9 cellular contexts compared by ENCODE assay signal in the genomic region with DNA sequence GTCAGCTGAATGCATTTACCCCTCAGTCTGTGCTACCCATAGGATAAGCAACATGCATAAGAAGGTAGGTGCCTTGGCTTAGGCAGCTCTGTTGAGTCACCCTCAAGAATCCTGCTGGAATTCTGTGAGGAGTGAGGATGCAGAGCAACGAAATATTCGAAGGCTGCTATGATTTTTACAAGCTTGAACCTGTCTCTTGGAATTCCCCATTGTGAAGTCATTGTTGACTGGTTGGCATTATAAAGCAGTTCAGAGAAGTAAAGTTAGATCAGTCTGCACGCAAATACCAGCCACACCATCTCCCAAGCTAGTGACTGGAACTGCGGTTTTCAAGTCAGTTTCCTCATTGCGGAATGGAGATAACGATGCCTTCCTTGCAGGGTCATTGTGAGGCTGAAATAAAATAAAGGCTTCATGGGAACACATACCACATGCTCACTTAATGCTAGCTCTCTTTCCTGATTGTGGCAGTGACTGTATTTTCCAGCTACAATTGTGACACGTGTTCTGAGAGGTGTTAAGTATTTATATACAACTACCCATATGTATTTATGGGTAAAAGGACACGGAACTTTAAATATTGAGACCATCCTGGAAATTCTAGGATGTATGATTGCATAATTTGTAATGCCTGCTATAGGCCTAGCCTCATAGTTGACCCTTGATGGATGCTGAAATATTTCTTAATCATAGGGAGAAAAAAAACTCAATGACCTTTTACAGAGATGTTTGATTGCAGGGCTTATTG.
DNase-seq lines count a peak whose midpoint lies in the region; ATAC-seq and TF ChIP-seq lines count a peak whose summit lies in the region.
"Had no signal": no experiment of that assay in that cellular context is flagged by ENCODE, and none has a peak within 500 bp of the region (broad histone marks: within the 10 kb centered on the region; RNA-seq: fewer than 3 reads in every experiment).

No MANE protein-coding gene starts in this region.

- no peak overlapping the region for H2BK120ac ChIP-seq in H9 (ENCODE audit: low read depth, low read length, poor library complexity, severe bottlenecking)

- H2BK20ac ChIP-seq in H9 (ENCODE audit: low read depth, low read length, poor library complexity, severe bottlenecking): no peak overlapping the region

- intact Hi-C loops in dendritic cell treated with granulocyte-macrophage colony-stimulating factor and Interleukin-4, amounts not matched to agents 40 ng/mL and 50 ng/mL, for 4 days (cut with micrococcal nuclease): loop anchor here (2.0 to 5.0 kb wide), 3 partner anchors 67 to 164 kb away; no protein-coding TSS in a partner anchor

- peak; percentile 32 for ATAC-seq in GM21367 (IDR thresholded peaks at IDR 0.05; ENCODE audit: unreplicated experiment)
- peak; percentile 37 for ATAC-seq in stimulated activated effector memory CD8-positive, alpha-beta T cell treated with anti-CD3 and anti-CD28 coated beads, Interleukin-12 subunit alpha, Interleukin-12 subunit beta, amount 100 ng/mL, for 72 hours
- ATAC-seq: HCT116 had no signal

- H3T11ph ChIP-seq in H9 (ENCODE audit: low read length): no peak overlapping the region

- H4K20me1 ChIP-seq in H9 (ENCODE audit: control insufficient read depth, insufficient read depth, insufficient read length): peaks cover 2% of the 10 kb centered on the region

- H3K79me2 ChIP-seq in H9 (ENCODE audit: insufficient read depth, low read length): 0 out of 2 replicates have a peak, but pooled peaks cover 2% of the 10 kb centered on the region

- H3K27ac Mint-ChIP-seq in dendritic cell treated with granulocyte-macrophage colony-stimulating factor and Interleukin-4, amounts not matched to agents 40 ng/mL and 50 ng/mL, for 4 days: peak overlapping the region; percentile 94
- no peak overlapping the region for H3K27ac Mint-ChIP-seq in stimulated activated effector memory CD8-positive, alpha-beta T cell treated with anti-CD3 and anti-CD28 coated beads, Interleukin-12 subunit alpha, Interleukin-12 subunit beta, amount 100 ng/mL, for 72 hours
- no peak overlapping the region for H3K27ac Mint-ChIP-seq in H9

- H3K36me3 Mint-ChIP-seq in dendritic cell treated with granulocyte-macrophage colony-stimulating factor and Interleukin-4, amounts not matched to agents 40 ng/mL and 50 ng/mL, for 4 days (ENCODE audit: low read depth): peaks cover 57% of the 10 kb centered on the region
- H3K36me3 Mint-ChIP-seq in stimulated activated effector memory CD8-positive, alpha-beta T cell treated with anti-CD3 and anti-CD28 coated beads, Interleukin-12 subunit alpha, Interleukin-12 subunit beta, amount 100 ng/mL, for 72 hours: peaks cover 35% of the 10 kb centered on the region
- H3K36me3 Mint-ChIP-seq in H9 (ENCODE audit: insufficient read depth in 1 of 3, low read depth in 3 of 3): no peaks in the 10 kb centered on the region

- no peak overlapping the region for H2AFZ ChIP-seq in H9 (ENCODE audit: low read length)

- H3K27ac ChIP-seq in H9 (ENCODE audit: insufficient read length, low read depth, low read length): no peak overlapping the region

- no peak overlapping the region for H3K56ac ChIP-seq in H9 (ENCODE audit: insufficient read length, low read depth, low read length)

- H3K14ac ChIP-seq in H9 (ENCODE audit: insufficient read depth, low read length): no peak overlapping the region

- H3K9ac ChIP-seq in H9 (ENCODE audit: extremely low read depth, insufficient read length, low read length): no peak overlapping the region

- H2BK15ac ChIP-seq in H9 (ENCODE audit: low read depth, low read length): no peak overlapping the region

- H2BK5ac ChIP-seq in H9 (ENCODE audit: insufficient read length, low read length): no peak overlapping the region

- no peaks in the 10 kb centered on the region for H3K27me3 ChIP-seq in H9 (ENCODE audit: insufficient read depth, low read length)

- peak overlapping the region; percentile 44 for H3K4me3 Mint-ChIP-seq in dendritic cell treated with granulocyte-macrophage colony-stimulating factor and Interleukin-4, amounts not matched to agents 40 ng/mL and 50 ng/mL, for 4 days
- H3K4me3 Mint-ChIP-seq in stimulated activated effector memory CD8-positive, alpha-beta T cell treated with anti-CD3 and anti-CD28 coated beads, Interleukin-12 subunit alpha, Interleukin-12 subunit beta, amount 100 ng/mL, for 72 hours: no peak overlapping the region
- no peak overlapping the region for H3K4me3 Mint-ChIP-seq in H9

- no peaks in the 10 kb centered on the region for H3K9me3 ChIP-seq in H9 (ENCODE audit: control insufficient read depth, low read depth, low read length)

- H3K23ac ChIP-seq in H9 (ENCODE audit: insufficient read length, low read depth, low read length): no peak overlapping the region

- no peak overlapping the region for H2BK12ac ChIP-seq in H9 (ENCODE audit: insufficient read length, low read depth, low read length)

- H4K5ac ChIP-seq in H9 (ENCODE audit: insufficient read length, low read depth, low read length): no peak overlapping the region

- TF ChIP-seq CTCF in H9 (conservative IDR thresholded peaks at IDR 0.05): no peak

- H3K4ac ChIP-seq in H9 (ENCODE audit: low read depth, low read length): no peak overlapping the region

- H3K9me3 Mint-ChIP-seq in dendritic cell treated with granulocyte-macrophage colony-stimulating factor and Interleukin-4, amounts not matched to agents 40 ng/mL and 50 ng/mL, for 4 days: no peaks in the 10 kb centered on the region
- H3K9me3 Mint-ChIP-seq in stimulated activated effector memory CD8-positive, alpha-beta T cell treated with anti-CD3 and anti-CD28 coated beads, Interleukin-12 subunit alpha, Interleukin-12 subunit beta, amount 100 ng/mL, for 72 hours: no peaks in the 10 kb centered on the region
- no peaks in the 10 kb centered on the region for H3K9me3 Mint-ChIP-seq in H9

- DNase-seq in MV-4-11 (lab: John Stamatoyannopoulos, UW) (peak; percentile 97), H9 (no peak), DMS114 treated with DMSO at 0.1 percent for 48 hours (lab: John Stamatoyannopoulos, UW; ENCODE audit: unreplicated experiment) (no peak), NK-92 (lab: John Stamatoyannopoulos, UW; ENCODE audit: unreplicated experiment) (no peak)
- DNase-seq in stimulated activated effector memory CD8-positive, alpha-beta T cell treated with anti-CD3 and anti-CD28 coated beads, Interleukin-12 subunit alpha, Interleukin-12 subunit beta, amount 100 ng/mL, for 72 hours (ENCODE audit: low spot score in 2 of 2): no peak
- DNase-seq: SW 1271 had no signal

- H3K4me1 Mint-ChIP-seq in dendritic cell treated with granulocyte-macrophage colony-stimulating factor and Interleukin-4, amounts not matched to agents 40 ng/mL and 50 ng/mL, for 4 days (ENCODE audit: low read depth): peaks cover 81% of the 10 kb centered on the region
- peaks cover 44% of the 10 kb centered on the region for H3K4me1 Mint-ChIP-seq in stimulated activated effector memory CD8-positive, alpha-beta T cell treated with anti-CD3 and anti-CD28 coated beads, Interleukin-12 subunit alpha, Interleukin-12 subunit beta, amount 100 ng/mL, for 72 hours
- peaks cover 46 to 50% of the 10 kb centered on the region in 2 experiments for H3K4me1 Mint-ChIP-seq in H9

- WGBS in H9 (ENCODE audit: extremely low coverage, insufficient read length, low lambda C conversion rate): no CpG with 5 or more reads among the region's 8 CpGs

- H2AK5ac ChIP-seq in H9 (ENCODE audit: insufficient read length, low read length): no peak overlapping the region

- no peaks in the 10 kb centered on the region for H3K27me3 Mint-ChIP-seq in dendritic cell treated with granulocyte-macrophage colony-stimulating factor and Interleukin-4, amounts not matched to agents 40 ng/mL and 50 ng/mL, for 4 days
- no peaks in the 10 kb centered on the region for H3K27me3 Mint-ChIP-seq in H9 (ENCODE audit: low read depth)

- no peak overlapping the region for H3K18ac ChIP-seq in H9 (ENCODE audit: insufficient read length, low read depth, low read length)

- H4K8ac ChIP-seq in H9 (replicated peaks; ENCODE audit: insufficient read length, low read depth, low read length): no peak overlapping the region

- no peaks in the 10 kb centered on the region for H3K79me1 ChIP-seq in H9 (ENCODE audit: insufficient read depth, low read depth, low read length, poor library complexity, severe bottlenecking)

- no peaks in the 10 kb centered on the region for H3K23me2 ChIP-seq in H9 (ENCODE audit: insufficient read length, low read depth, low read length, poor library complexity, severe bottlenecking)

- H4K91ac ChIP-seq in H9 (ENCODE audit: insufficient read length, low read depth, low read length): no peak overlapping the region

- peaks cover 11% of the 10 kb centered on the region for H3K4me1 ChIP-seq in H9 (ENCODE audit: insufficient read depth, low read length)

- no peak overlapping the region for H3K4me2 ChIP-seq in H9 (ENCODE audit: insufficient read depth, insufficient read length, low read length)
